In the genomic region with DNA sequence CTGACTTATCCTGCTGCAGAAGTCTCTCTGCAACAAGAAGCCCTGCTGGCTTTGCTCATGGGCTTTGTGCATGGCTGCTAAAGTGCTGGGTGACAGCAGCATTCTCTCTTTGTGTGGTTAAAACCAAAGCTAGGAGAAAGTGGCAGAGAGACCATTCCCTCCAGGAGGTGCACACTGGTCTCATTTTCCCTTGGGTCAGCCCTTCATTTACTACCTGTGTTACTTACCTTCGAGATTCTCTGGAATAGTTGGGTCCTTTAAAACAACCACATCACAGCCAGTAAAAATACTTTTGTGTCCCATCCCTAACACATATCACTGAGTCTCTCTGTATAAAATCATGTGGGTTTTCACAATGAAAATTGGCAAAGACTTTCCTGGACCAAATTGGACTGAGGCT, we compare ENCODE assay signal across 19 cellular contexts.
"Had no signal": no experiment of that assay in that cellular context is flagged by ENCODE, and none has a peak within 500 bp of the region (broad histone marks: within the 10 kb centered on the region; RNA-seq: fewer than 3 reads in every experiment).

No MANE protein-coding gene starts in this region.

- H3K4me3 ChIP-seq: colonic mucosa, esophagus squamous epithelium, gastrocnemius medialis, heart right ventricle, left lung, lower lobe of right lung had no signal

- DNase-seq: colonic mucosa; cortex of kidney; effector CD4-positive, alpha-beta T cell; effector memory CD4-positive, alpha-beta T cell; esophagus squamous epithelium; foreskin fibroblast; foreskin melanocyte; gastrocnemius medialis; glutamatergic neuron; head of caudate nucleus; heart right ventricle; hippocampal formation; left cardiac atrium; left lung; left ventricle myocardium superior; lower lobe of right lung; mesendoderm; midbrain; naive thymus-derived CD4-positive, alpha-beta T cell had no signal

- H3K27me3 ChIP-seq: colonic mucosa, esophagus squamous epithelium, gastrocnemius medialis, heart right ventricle, left lung had no signal

- H3K4me1 ChIP-seq: colonic mucosa, esophagus squamous epithelium, gastrocnemius medialis, heart right ventricle, left lung, lower lobe of right lung had no signal

- H3K36me3 ChIP-seq: colonic mucosa, esophagus squamous epithelium, gastrocnemius medialis, heart right ventricle, left lung, lower lobe of right lung had no signal

- H3K9me3 ChIP-seq: colonic mucosa, esophagus squamous epithelium, gastrocnemius medialis, heart right ventricle, left lung, lower lobe of right lung had no signal

- H3K27ac ChIP-seq: colonic mucosa, esophagus squamous epithelium, gastrocnemius medialis, heart right ventricle, left lung, lower lobe of right lung had no signal
